Comparison of ENCODE assay signal across 8 cellular contexts in the genomic region with DNA sequence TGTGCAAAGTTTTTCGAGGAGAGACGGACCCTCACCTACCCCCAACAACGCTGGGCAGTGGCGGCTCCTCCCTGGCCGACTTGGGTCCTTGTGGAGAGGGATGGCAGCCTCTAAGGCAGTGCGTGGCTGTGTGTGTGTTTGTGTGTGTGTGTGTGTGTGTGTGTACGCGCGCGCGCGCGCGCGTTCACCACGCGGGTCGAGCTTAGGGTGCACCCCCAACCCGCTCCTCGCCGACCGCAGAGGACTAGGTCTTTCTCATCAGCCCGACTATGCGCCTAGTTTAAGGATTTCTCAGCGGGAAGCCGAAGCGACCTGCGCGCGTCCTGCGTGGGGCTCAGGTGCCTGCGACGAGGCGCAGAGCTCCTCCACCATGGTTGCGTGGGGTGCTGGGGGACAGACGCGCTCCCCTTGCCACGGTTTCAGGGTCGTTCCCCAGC. TPM values are rescaled to one million over a fixed set of nuclear protein-coding genes. Genes with fewer than 3 reads are reported as not detected.
DNase-seq lines count a peak whose midpoint lies in the region; ATAC-seq, FAIRE-seq and TF ChIP-seq lines count a peak whose summit lies in the region.

No MANE protein-coding gene starts in this region.

- no peaks in the 10 kb centered on the region for H3K9me3 ChIP-seq in kidney (ENCODE audit: control insufficient read depth in 1 of 2, low read length in 2 of 2)

- CTCF ChIA-PET in activated naive CD4-positive, alpha-beta T cell treated with anti-CD3 and anti-CD28 coated beads for 36 hours (lab: Charles Lee), result no interaction called here

- TF ChIP-seq CTCF in astrocyte of the cerebellum (IDR thresholded peaks at IDR 0.05; ENCODE audit: low read depth, low read length, missing control alignments) (no peak), kidney (IDR thresholded peaks at IDR 0.05; ENCODE audit: borderline replicate concordance, extremely low read depth, insufficient read depth) (no peak)

- in situ Hi-C loops in astrocyte of the cerebellum (cut with HindIII; ENCODE audit: low sequenced_read_pairs), result no loop called here

- peak overlapping the region; percentile 81 to 91 for H3K9ac ChIP-seq in kidney (ENCODE audit: low read length in 2 of 2)

- peak; percentile 25 for ATAC-seq in stimulated activated effector memory CD8-positive, alpha-beta T cell treated with anti-CD3 and anti-CD28 coated beads, Interleukin-12 subunit alpha, Interleukin-12 subunit beta, amount 100 ng/mL, for 72 hours
- ATAC-seq in GM19397 (IDR thresholded peaks at IDR 0.05; ENCODE audit: unreplicated experiment), result no peak

- no peak for FAIRE-seq in kidney (lab: Jason Lieb, UNC)

- H3K4me3 ChIP-seq in astrocyte of the cerebellum (ENCODE audit: low read depth, low read length), result peak overlapping the region; percentile 63
- peak overlapping the region; percentile 77 to 95 for H3K4me3 ChIP-seq in kidney (ENCODE audit: low read length in 2 of 2)

- peak overlapping the region; percentile 88 to 91 for H3K27ac ChIP-seq in kidney (ENCODE audit: low read depth in 2 of 2, low read length in 2 of 2)

- H3K27me3 Mint-ChIP-seq in activated naive CD4-positive, alpha-beta T cell treated with anti-CD3 and anti-CD28 coated beads for 36 hours (ENCODE audit: low read depth), result peaks cover 65% of the 10 kb centered on the region

- H3K36me3 Mint-ChIP-seq in activated naive CD4-positive, alpha-beta T cell treated with anti-CD3 and anti-CD28 coated beads for 36 hours (ENCODE audit: low read depth), result no peaks in the 10 kb centered on the region
- no peaks in the 10 kb centered on the region for H3K36me3 Mint-ChIP-seq in stimulated activated effector memory CD8-positive, alpha-beta T cell treated with anti-CD3 and anti-CD28 coated beads, Interleukin-12 subunit alpha, Interleukin-12 subunit beta, amount 100 ng/mL, for 72 hours

- H3K4me1 Mint-ChIP-seq in activated naive CD4-positive, alpha-beta T cell treated with anti-CD3 and anti-CD28 coated beads for 36 hours (ENCODE audit: low read depth), result peaks cover 18% of the 10 kb centered on the region
- peaks cover 39% of the 10 kb centered on the region for H3K4me1 Mint-ChIP-seq in stimulated activated effector memory CD8-positive, alpha-beta T cell treated with anti-CD3 and anti-CD28 coated beads, Interleukin-12 subunit alpha, Interleukin-12 subunit beta, amount 100 ng/mL, for 72 hours

- H3K4me3 Mint-ChIP-seq in activated naive CD4-positive, alpha-beta T cell treated with anti-CD3 and anti-CD28 coated beads for 36 hours, result peak overlapping the region; percentile 60
- H3K4me3 Mint-ChIP-seq in stimulated activated effector memory CD8-positive, alpha-beta T cell treated with anti-CD3 and anti-CD28 coated beads, Interleukin-12 subunit alpha, Interleukin-12 subunit beta, amount 100 ng/mL, for 72 hours, result peak overlapping the region; percentile 84

- H3K27ac Mint-ChIP-seq in activated naive CD4-positive, alpha-beta T cell treated with anti-CD3 and anti-CD28 coated beads for 36 hours, result no peak overlapping the region
- peak overlapping the region; percentile 64 for H3K27ac Mint-ChIP-seq in stimulated activated effector memory CD8-positive, alpha-beta T cell treated with anti-CD3 and anti-CD28 coated beads, Interleukin-12 subunit alpha, Interleukin-12 subunit beta, amount 100 ng/mL, for 72 hours

- DNase-seq in activated naive CD4-positive, alpha-beta T cell treated with anti-CD3 and anti-CD28 coated beads for 36 hours, result no peak
- no peak for DNase-seq in activated naive CD4-positive, alpha-beta T cell treated with anti-CD3 and anti-CD28 coated beads, Interleukin-2, amount 50 U/mL, for 16 hours
- DNase-seq in astrocyte of the cerebellum (ENCODE audit: low read depth) (no peak), kidney (peak; percentile 82), NOMO-1 treated with DMSO at 0.1 percent for 48 hours (lab: John Stamatoyannopoulos, UW; ENCODE audit: unreplicated experiment) (no peak), SHP77 (lab: John Stamatoyannopoulos, UW) (no peak)
- no peak for DNase-seq in stimulated activated effector memory CD8-positive, alpha-beta T cell treated with anti-CD3 and anti-CD28 coated beads, Interleukin-12 subunit alpha, Interleukin-12 subunit beta, amount 100 ng/mL, for 72 hours (ENCODE audit: low spot score in 2 of 2)

- intact Hi-C loops in activated naive CD4-positive, alpha-beta T cell treated with anti-CD3 and anti-CD28 coated beads for 36 hours (cut with micrococcal nuclease), result no loop called here
- intact Hi-C loops in kidney (cut with DNase I), result no loop called here

- no peaks in the 10 kb centered on the region for H3K36me3 ChIP-seq in kidney (ENCODE audit: control insufficient read depth in 1 of 2, insufficient read depth in 2 of 2, low read length in 2 of 2)

- H3K4me1 ChIP-seq in kidney (ENCODE audit: control insufficient read depth in 1 of 2, insufficient read depth in 1 of 2, low read depth in 1 of 2, low read length in 2 of 2), result peaks cover 19 to 25% of the 10 kb centered on the region in 2 donors

- no peaks in the 10 kb centered on the region for H3K9me3 Mint-ChIP-seq in activated naive CD4-positive, alpha-beta T cell treated with anti-CD3 and anti-CD28 coated beads for 36 hours
- H3K9me3 Mint-ChIP-seq in stimulated activated effector memory CD8-positive, alpha-beta T cell treated with anti-CD3 and anti-CD28 coated beads, Interleukin-12 subunit alpha, Interleukin-12 subunit beta, amount 100 ng/mL, for 72 hours, result no peaks in the 10 kb centered on the region

RNA-seq across cellular contexts. Expression of gene SOX13, which starts 0.9 kb away (rescaled TPM):
- under 1 TPM; 0.10 to 0.17 TPM for total RNA-seq in activated naive CD4-positive, alpha-beta T cell treated with anti-CD3 and anti-CD28 coated beads for 36 hours
- total RNA-seq in kidney, result 55.2 TPM
- polyA plus RNA-seq in kidney (ENCODE audit: insufficient read depth, low read depth, low replicate concordance), result 23.9 TPM

Comparison
In these comparisons a context has a peak if more than half of its experiments do, and no peak if none do; other contexts are left out.
1. RNA of gene SOX13, which starts 0.9 kb away (total RNA-seq): 55.2 TPM in kidney (single experiment); 0.10 to 0.17 TPM in activated naive CD4-positive, alpha-beta T cell treated with anti-CD3 and anti-CD28 coated beads for 36 hours; every median in the first group is over 10 times any median in the second.